1 cellular context compared by ENCODE assay signal in genomic region chr3:182730675-182731042, GRCh38.
TF ChIP-seq lines count a peak whose summit lies in the region.

No MANE protein-coding gene starts in this region.

TF ChIP-seq in GM23338, 12 proteins besides CTCF, POLR2A, EP300 and RAD21 (continued from another document):
- no peak for TF ChIP-seq JUNB (IDR thresholded peaks at IDR 0.05; ENCODE audit: unreplicated experiment)
- TF ChIP-seq, protein P1, sequence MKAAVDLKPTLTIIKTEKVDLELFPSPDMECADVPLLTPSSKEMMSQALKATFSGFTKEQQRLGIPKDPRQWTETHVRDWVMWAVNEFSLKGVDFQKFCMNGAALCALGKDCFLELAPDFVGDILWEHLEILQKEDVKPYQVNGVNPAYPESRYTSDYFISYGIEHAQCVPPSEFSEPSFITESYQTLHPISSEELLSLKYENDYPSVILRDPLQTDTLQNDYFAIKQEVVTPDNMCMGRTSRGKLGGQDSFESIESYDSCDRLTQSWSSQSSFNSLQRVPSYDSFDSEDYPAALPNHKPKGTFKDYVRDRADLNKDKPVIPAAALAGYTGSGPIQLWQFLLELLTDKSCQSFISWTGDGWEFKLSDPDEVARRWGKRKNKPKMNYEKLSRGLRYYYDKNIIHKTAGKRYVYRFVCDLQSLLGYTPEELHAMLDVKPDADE (IDR thresholded peaks at IDR 0.05), result no peak
